8 cellular contexts compared by ENCODE assay signal in the genomic region with DNA sequence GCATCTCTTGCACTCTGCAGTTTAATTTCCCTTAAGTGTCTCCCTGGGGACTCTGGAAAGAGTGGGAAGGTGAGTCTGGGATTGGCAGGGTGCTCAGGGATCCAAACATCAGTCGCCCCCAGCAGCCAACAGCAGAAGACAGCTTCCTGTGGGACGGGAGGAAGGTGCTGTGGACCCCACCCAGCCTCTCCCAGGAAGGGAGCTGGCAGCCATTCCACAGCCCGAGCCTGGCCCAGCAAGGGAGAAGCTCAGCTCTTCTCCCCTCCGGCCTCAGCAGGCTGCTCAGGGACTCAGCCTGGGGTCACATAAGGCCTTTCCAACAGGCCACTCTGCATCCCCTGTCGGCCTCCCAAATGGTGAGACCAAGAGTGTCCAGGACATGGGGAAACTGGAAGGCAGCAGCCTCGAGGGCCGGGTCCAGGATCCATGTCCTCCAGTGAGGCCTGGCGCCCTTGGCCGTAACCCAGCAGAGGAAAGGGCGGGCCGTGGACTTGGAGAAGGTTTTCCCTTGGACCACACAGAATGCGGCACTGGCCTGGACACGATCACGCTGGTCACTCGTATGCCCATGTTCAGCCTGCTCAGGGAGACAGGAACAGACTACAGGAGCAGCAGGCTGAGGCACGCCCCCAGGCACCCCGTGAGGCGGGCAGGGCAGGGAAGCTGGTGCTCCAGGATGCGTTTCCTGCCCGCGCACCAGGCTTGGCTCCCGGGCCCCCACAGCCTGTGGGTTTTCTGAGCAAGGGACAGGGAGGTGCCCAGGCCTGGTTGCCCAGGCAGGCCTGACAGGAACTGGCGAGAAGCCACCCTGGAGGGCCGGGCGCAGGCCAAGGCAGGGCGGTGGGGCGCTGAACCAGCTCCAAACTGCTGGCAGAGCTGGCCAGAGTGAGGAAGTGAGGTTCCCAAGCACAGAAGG. TPM values are rescaled to one million over a fixed set of nuclear protein-coding genes. Genes with fewer than 3 reads are reported as not detected.
A peak's percentile ranks its signal among the peaks of the same experiment; 100 is the strongest.
DNase-seq lines count a peak whose midpoint lies in the region; ATAC-seq, FAIRE-seq and TF ChIP-seq lines count a peak whose summit lies in the region.

No MANE protein-coding gene starts in this region.

- H3K27me3 ChIP-seq in ascending aorta = no peaks in the 10 kb centered on the region
- H3K27me3 ChIP-seq in right cardiac atrium (ENCODE audit: control insufficient read depth, insufficient read depth) = no peaks in the 10 kb centered on the region
- no peaks in the 10 kb centered on the region for H3K27me3 ChIP-seq in suprapubic skin

- peak overlapping the region in 1 of 2 donors; percentile 2 for H3K4me3 ChIP-seq in ascending aorta
- no peak overlapping the region for H3K4me3 ChIP-seq in right cardiac atrium (ENCODE audit: low read length)
- H3K4me3 ChIP-seq in suprapubic skin = peak overlapping the region; percentile 13

- ATAC-seq in right cardiac atrium = peak; percentile 2 to 23
- ATAC-seq in GM21786 (IDR thresholded peaks at IDR 0.05; ENCODE audit: unreplicated experiment) = no peak

- TF ChIP-seq POLR2A in suprapubic skin (IDR thresholded peaks at IDR 0.05) = no peak

- TF ChIP-seq CTCF in ascending aorta (IDR thresholded peaks at IDR 0.05) = no peak
- no peak for TF ChIP-seq CTCF in suprapubic skin (IDR thresholded peaks at IDR 0.05)

- H3K9me3 ChIP-seq in ascending aorta (no peaks in the 10 kb centered on the region), right cardiac atrium (ENCODE audit: control insufficient read depth, low read length) (no peaks in the 10 kb centered on the region), suprapubic skin (no peaks in the 10 kb centered on the region)

- intact Hi-C loops in ascending aorta (cut with DNase I) = loop anchor here (10.0 kb wide), 1 partner anchor 377 kb away; the partner anchor contains the start of gene EIF5
- intact Hi-C loops in right cardiac atrium (cut with DNase I) = no loop called here

- peaks cover 6 to 10% of the 10 kb centered on the region in 2 donors for H3K36me3 ChIP-seq in ascending aorta
- H3K36me3 ChIP-seq in suprapubic skin = peaks cover 11% of the 10 kb centered on the region

- WGBS in right cardiac atrium = 49% methylated on average over 27 of the region's 27 CpGs
- WGBS in suprapubic skin = no CpG with 5 or more reads among the region's 27 CpGs

- H3K27ac ChIP-seq in ascending aorta = peak overlapping the region; percentile 81 to 83
- H3K27ac ChIP-seq in right cardiac atrium (ENCODE audit: low read length) = no peak overlapping the region
- H3K27ac ChIP-seq in suprapubic skin = peak overlapping the region; percentile 84

- DNase-seq in NCI-H1417 (lab: John Stamatoyannopoulos, UW) (peak in 2 of 3 experiments; percentile 24 to 41), NCI-H1417 treated with DMSO at 0.1 percent for 48 hours (lab: John Stamatoyannopoulos, UW) (no peak), ascending aorta (ENCODE audit: low spot score in 2 of 2) (peak in 1 of 2 donors; percentile 88), right cardiac atrium (peak; percentile 73 to 88 (median 83)), suprapubic skin (ENCODE audit: low spot score in 2 of 2) (no peak), RCC 7860 (ENCODE audit: low spot score) (no peak), T-helper 9 cell (no peak)

- no peak for FAIRE-seq in RCC 7860 (lab: Jason Lieb, UNC)

- no peak for TF ChIP-seq EP300 in suprapubic skin (IDR thresholded peaks at IDR 0.05)

- H3K4me1 ChIP-seq in ascending aorta = peaks cover 19 to 35% of the 10 kb centered on the region in 2 donors
- peaks cover 6% of the 10 kb centered on the region for H3K4me1 ChIP-seq in right cardiac atrium (ENCODE audit: control insufficient read depth, insufficient read depth, low read length)
- H3K4me1 ChIP-seq in suprapubic skin = peaks cover 90% of the 10 kb centered on the region

RNA-seq across cellular contexts. Expression of gene XRCC3, which starts 3.5 kb away (rescaled TPM):
- total RNA-seq in ascending aorta (9.0 TPM), right cardiac atrium (1 to 10 TPM; 2.1 to 5.6 (median 2.4) TPM), suprapubic skin (10 to 100 TPM in 3 of 4 donors, 1 to 10 TPM in 1; 7.5 to 20.5 (median 19.5) TPM)
- 2.2 TPM for polyA plus RNA-seq in right cardiac atrium

RNA-seq across cellular contexts. Expression of gene ZFYVE21, which starts 3.8 kb away (rescaled TPM):
- total RNA-seq in ascending aorta = 219 TPM
- total RNA-seq in right cardiac atrium = 10 to 100 TPM; 42.0 to 61.0 (median 52.4) TPM
- 66.8 TPM for polyA plus RNA-seq in right cardiac atrium
- total RNA-seq in suprapubic skin = 100 to 1,000 TPM; 168 to 190 (median 177) TPM

Comparison
In these comparisons a context has a peak if more than half of its experiments do, and no peak if none do; other contexts are left out.
1. DNase-seq: peak in NCI-H1417 (2 of 3) and right cardiac atrium (3 of 3); none in NCI-H1417 treated with DMSO at 0.1 percent for 48 hours (single experiment), suprapubic skin (0 of 2), RCC 7860 (single experiment) and T-helper 9 cell (single experiment).